In the genomic region with DNA sequence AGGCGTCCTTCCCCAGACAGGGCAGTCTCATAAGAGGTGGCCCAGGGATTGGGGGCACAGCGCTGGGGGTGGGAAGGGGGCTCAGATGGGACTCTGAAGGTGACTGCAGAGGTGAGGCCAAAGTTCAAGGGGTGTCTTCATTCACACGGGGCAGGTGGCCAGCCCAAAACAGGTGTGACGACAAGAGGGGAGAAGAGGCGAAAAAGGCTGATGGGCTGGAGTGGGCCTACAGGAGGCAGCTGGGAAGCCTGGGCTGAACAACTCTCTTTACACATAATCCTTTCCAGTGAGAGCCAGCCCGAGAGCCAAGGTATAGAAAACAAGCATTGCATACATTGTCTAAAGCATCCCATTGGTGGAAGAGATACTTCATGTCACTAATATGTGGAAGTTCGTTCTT, we compare ENCODE assay signal across 24 cellular contexts.
"Had no signal": no experiment of that assay in that cellular context is flagged by ENCODE, and none has a peak within 500 bp of the region (broad histone marks: within the 10 kb centered on the region; RNA-seq: fewer than 3 reads in every experiment).

No MANE protein-coding gene starts in this region.

- H3K36me3 ChIP-seq: gastrocnemius medialis, prostate gland, sigmoid colon, stomach had no signal

- ATAC-seq: esophagus mucosa; gastrocnemius medialis; left lobe of liver; naive thymus-derived CD4-positive, alpha-beta T cell; right cardiac atrium; stimulated activated effector memory CD8-positive, alpha-beta T cell treated with anti-CD3 and anti-CD28 coated beads, Interleukin-12 subunit alpha, Interleukin-12 subunit beta, amount 100 ng/mL, for 72 hours had no signal

- H3K4me1 ChIP-seq: gastrocnemius medialis, prostate gland, sigmoid colon, stomach, thyroid gland had no signal

- H3K4me3 ChIP-seq: gastrocnemius medialis, prostate gland, sigmoid colon, stomach, thyroid gland had no signal

- H3K9me3 Mint-ChIP-seq: dendritic cell treated with granulocyte-macrophage colony-stimulating factor and Interleukin-4, amounts not matched to agents 40 ng/mL and 50 ng/mL, for 4 days; stimulated activated effector memory CD8-positive, alpha-beta T cell treated with anti-CD3 and anti-CD28 coated beads, Interleukin-12 subunit alpha, Interleukin-12 subunit beta, amount 100 ng/mL, for 72 hours had no signal

- H3K27me3 ChIP-seq: gastrocnemius medialis, sigmoid colon, stomach, thyroid gland had no signal

- H3K36me3 Mint-ChIP-seq: stimulated activated effector memory CD8-positive, alpha-beta T cell treated with anti-CD3 and anti-CD28 coated beads, Interleukin-12 subunit alpha, Interleukin-12 subunit beta, amount 100 ng/mL, for 72 hours had no signal

- H3K27ac ChIP-seq: epithelial cell of prostate, gastrocnemius medialis, prostate gland, sigmoid colon, stomach, thyroid gland had no signal

- H3K9me3 ChIP-seq: gastrocnemius medialis, prostate gland, sigmoid colon, stomach, thyroid gland had no signal

- DNase-seq: effector CD8-positive, alpha-beta T cell; endodermal cell; foreskin fibroblast; gastrocnemius medialis; kidney; mammary epithelial cell; mesendoderm; midbrain; naive thymus-derived CD4-positive, alpha-beta T cell; right cardiac atrium; sigmoid colon; stimulated activated CD4-positive, alpha-beta T cell treated with anti-CD3 and anti-CD28 coated beads, Interleukin-2, amount 100 ng/mL, for 24 hours; stimulated activated CD4-positive, alpha-beta T cell treated with anti-CD3 and anti-CD28 coated beads, Interleukin-4, amount 100 ng/mL, for 24 hours; stimulated activated naive CD4-positive, alpha-beta T cell treated with Interleukin-2 at 50 U/mL for 16 hours; stomach; thyroid gland; trophoblast cell had no signal

- H3K4me3 Mint-ChIP-seq: dendritic cell treated with granulocyte-macrophage colony-stimulating factor and Interleukin-4, amounts not matched to agents 40 ng/mL and 50 ng/mL, for 4 days; endodermal cell; naive thymus-derived CD4-positive, alpha-beta T cell; nephron; stimulated activated effector memory CD8-positive, alpha-beta T cell treated with anti-CD3 and anti-CD28 coated beads, Interleukin-12 subunit alpha, Interleukin-12 subunit beta, amount 100 ng/mL, for 72 hours had no signal

- H3K4me1 Mint-ChIP-seq: nephron; stimulated activated effector memory CD8-positive, alpha-beta T cell treated with anti-CD3 and anti-CD28 coated beads, Interleukin-12 subunit alpha, Interleukin-12 subunit beta, amount 100 ng/mL, for 72 hours had no signal

- H3K27ac Mint-ChIP-seq: dendritic cell treated with granulocyte-macrophage colony-stimulating factor and Interleukin-4, amounts not matched to agents 40 ng/mL and 50 ng/mL, for 4 days; endodermal cell; naive thymus-derived CD4-positive, alpha-beta T cell; nephron; stimulated activated effector memory CD8-positive, alpha-beta T cell treated with anti-CD3 and anti-CD28 coated beads, Interleukin-12 subunit alpha, Interleukin-12 subunit beta, amount 100 ng/mL, for 72 hours had no signal
